ENCODE assay signal across 10 cellular contexts in genomic region chr11:17846852-17847453, GRCh38.
A peak's percentile ranks its signal among the peaks of the same experiment; 100 is the strongest.
DNase-seq lines count a peak whose midpoint lies in the region; ATAC-seq and TF ChIP-seq lines count a peak whose summit lies in the region.
"Had no signal": no experiment of that assay in that cellular context is flagged by ENCODE, and none has a peak within 500 bp of the region (broad histone marks: within the 10 kb centered on the region; RNA-seq: fewer than 3 reads in every experiment).

No MANE protein-coding gene starts in this region.

- TF ChIP-seq POLR2A in GM18505 (IDR thresholded peaks at IDR 0.05; ENCODE audit: borderline replicate concordance, extremely low read depth, insufficient read depth, insufficient read length), result no peak

- H3K27me3 Mint-ChIP-seq in GM23338 (ENCODE audit: insufficient read depth, low read depth, poor library complexity), result no peaks in the 10 kb centered on the region
- no peaks in the 10 kb centered on the region for H3K27me3 Mint-ChIP-seq in CD8-positive, alpha-beta T cell (ENCODE audit: low read depth)
- H3K27me3 Mint-ChIP-seq: activated CD4-positive, alpha-beta memory T cell treated with anti-CD3 and anti-CD28 coated beads for 36 hours; dendritic cell treated with granulocyte-macrophage colony-stimulating factor and Interleukin-4, amounts not matched to agents 40 ng/mL and 50 ng/mL, for 4 days had no signal

- H2AFZ ChIP-seq in GM23338, result no peak overlapping the region
- H2AFZ ChIP-seq in trophoblast cell (ENCODE audit: insufficient read depth, low read length, poor library complexity), result no peak overlapping the region

- H3K27me3 ChIP-seq in GM23338 (ENCODE audit: insufficient read depth), result no peaks in the 10 kb centered on the region
- H3K27me3 ChIP-seq in upper lobe of right lung, result no peaks in the 10 kb centered on the region
- no peaks in the 10 kb centered on the region for H3K27me3 ChIP-seq in CD8-positive, alpha-beta T cell (ENCODE audit: insufficient read depth, low read length)
- H3K27me3 ChIP-seq in trophoblast cell (ENCODE audit: insufficient read depth, low read length), result no peaks in the 10 kb centered on the region

- no peak overlapping the region for H3K9ac ChIP-seq in trophoblast cell (ENCODE audit: low read length)

- no peak overlapping the region for H3K4me3 ChIP-seq in GM23338
- no peak overlapping the region for H3K4me3 ChIP-seq in upper lobe of right lung
- no peak overlapping the region for H3K4me3 ChIP-seq in CD8-positive, alpha-beta T cell (ENCODE audit: low read depth, low read length)
- no peak overlapping the region for H3K4me3 ChIP-seq in trophoblast cell (ENCODE audit: low read depth, low read length)

- H4K91ac ChIP-seq in trophoblast cell (ENCODE audit: low read depth, low read length), result no peak overlapping the region

- H2BK5ac ChIP-seq in trophoblast cell (ENCODE audit: low read depth, low read length, poor library complexity), result no peak overlapping the region

- H3K9me3 ChIP-seq in upper lobe of right lung, result no peaks in the 10 kb centered on the region
- no peaks in the 10 kb centered on the region for H3K9me3 ChIP-seq in CD8-positive, alpha-beta T cell (ENCODE audit: low read length)
- H3K9me3 ChIP-seq in trophoblast cell (ENCODE audit: insufficient read depth, low read depth, low read length), result no peaks in the 10 kb centered on the region

- H3K27ac ChIP-seq in GM23338 (ENCODE audit: low read depth), result no peak overlapping the region
- no peak overlapping the region for H3K27ac ChIP-seq in upper lobe of right lung
- H3K27ac ChIP-seq in CD8-positive, alpha-beta T cell (ENCODE audit: low read depth, low read length), result no peak overlapping the region
- H3K27ac ChIP-seq in trophoblast cell (ENCODE audit: low read depth, low read length), result no peak overlapping the region

- H3K79me2 ChIP-seq in GM23338 (replicated peaks; ENCODE audit: insufficient read depth), result no peaks in the 10 kb centered on the region
- H3K79me2 ChIP-seq in trophoblast cell (ENCODE audit: control insufficient read depth, insufficient read depth, low read length, poor library complexity), result no peaks in the 10 kb centered on the region

- CTCF ChIA-PET in CD8-positive, alpha-beta T cell (lab: Charles Lee), result interaction anchor here (1.3 kb wide), 1 partner anchor 116 kb away, joined by 3 read pairs; no protein-coding TSS in a partner anchor

- no peak overlapping the region for H4K12ac ChIP-seq in trophoblast cell (ENCODE audit: low read depth, low read length)

- peak in 1 of 2 experiments; percentile 49; a peak in 2 of 4 replicates for TF ChIP-seq CTCF in GM23338 (conservative IDR thresholded peaks at IDR 0.05; ENCODE audit: low read depth in 2 of 2)
- TF ChIP-seq CTCF in upper lobe of right lung (IDR thresholded peaks at IDR 0.05), result no peak
- no peak for TF ChIP-seq CTCF in CD8-positive, alpha-beta T cell (IDR thresholded peaks at IDR 0.05)

- no peak overlapping the region for H2BK12ac ChIP-seq in trophoblast cell (ENCODE audit: low read length)

- no peaks in the 10 kb centered on the region for H3K79me1 ChIP-seq in trophoblast cell (ENCODE audit: low read length)

- no peak overlapping the region for H3K23ac ChIP-seq in trophoblast cell (ENCODE audit: low read length)

- H3K36me3 ChIP-seq in GM23338 (ENCODE audit: insufficient read depth) (no peaks in the 10 kb centered on the region), upper lobe of right lung (no peaks in the 10 kb centered on the region), trophoblast cell (ENCODE audit: control insufficient read depth in 1 of 2, insufficient read depth in 2 of 2, low read length in 2 of 2) (no peaks in the 10 kb centered on the region)
- peaks cover 8% of the 10 kb centered on the region for H3K36me3 ChIP-seq in CD8-positive, alpha-beta T cell (ENCODE audit: insufficient read depth, low read length)

- H2BK120ac ChIP-seq in trophoblast cell (ENCODE audit: insufficient read depth, low read length, poor library complexity), result no peak overlapping the region

- no peaks in the 10 kb centered on the region for H3K9me2 ChIP-seq in GM23338 (ENCODE audit: insufficient read depth)

- intact Hi-C loops in upper lobe of right lung (cut with DNase I), result no loop called here
- intact Hi-C loops in CD8-positive, alpha-beta T cell (cut with DNase I, micrococcal nuclease), result no loop called here

- no peak overlapping the region for H3K4me2 ChIP-seq in GM23338
- H3K4me2 ChIP-seq in trophoblast cell (ENCODE audit: low read length), result no peak overlapping the region

- H2AK5ac ChIP-seq in trophoblast cell (ENCODE audit: low read length), result no peak overlapping the region

- H3K4ac ChIP-seq in trophoblast cell (ENCODE audit: low read depth, low read length), result no peak overlapping the region

- ATAC-seq in GM23338 (peak; percentile 83), GM18505 (IDR thresholded peaks at IDR 0.05; ENCODE audit: unreplicated experiment) (no peak), upper lobe of right lung (no peak)
- ATAC-seq in CD8-positive, alpha-beta T cell, result no peak

- H3K4me1 Mint-ChIP-seq in GM23338, result peaks cover 2% of the 10 kb centered on the region; the same call in 2 of the 3 replicates
- no peaks in the 10 kb centered on the region for H3K4me1 Mint-ChIP-seq in CD8-positive, alpha-beta T cell (ENCODE audit: low read depth)

- no peak overlapping the region for H3K27ac Mint-ChIP-seq in GM23338
- no peak overlapping the region for H3K27ac Mint-ChIP-seq in CD8-positive, alpha-beta T cell
- H3K27ac Mint-ChIP-seq: activated CD4-positive, alpha-beta memory T cell treated with anti-CD3 and anti-CD28 coated beads for 36 hours; dendritic cell treated with granulocyte-macrophage colony-stimulating factor and Interleukin-4, amounts not matched to agents 40 ng/mL and 50 ng/mL, for 4 days had no signal

- H3F3A ChIP-seq in GM23338 (replicated peaks; ENCODE audit: low read depth), result no peaks in the 10 kb centered on the region

- no peaks in the 10 kb centered on the region for H3K9me3 Mint-ChIP-seq in GM23338
- no peaks in the 10 kb centered on the region for H3K9me3 Mint-ChIP-seq in CD8-positive, alpha-beta T cell
- H3K9me3 Mint-ChIP-seq: activated CD4-positive, alpha-beta memory T cell treated with anti-CD3 and anti-CD28 coated beads for 36 hours; dendritic cell treated with granulocyte-macrophage colony-stimulating factor and Interleukin-4, amounts not matched to agents 40 ng/mL and 50 ng/mL, for 4 days had no signal

- H3K4me3 Mint-ChIP-seq in GM23338, result no peak overlapping the region
- H3K4me3 Mint-ChIP-seq in CD8-positive, alpha-beta T cell, result no peak overlapping the region
- H3K4me3 Mint-ChIP-seq: activated CD4-positive, alpha-beta memory T cell treated with anti-CD3 and anti-CD28 coated beads for 36 hours; dendritic cell treated with granulocyte-macrophage colony-stimulating factor and Interleukin-4, amounts not matched to agents 40 ng/mL and 50 ng/mL, for 4 days had no signal

- no CpG with 5 or more reads among the region's 7 CpGs for WGBS in trophoblast cell (ENCODE audit: extremely low coverage, insufficient coverage, insufficient read length)

- H3K4me1 ChIP-seq in GM23338 (ENCODE audit: insufficient read depth) (no peaks in the 10 kb centered on the region; the same call in 1 of the 2 replicates), upper lobe of right lung (no peaks in the 10 kb centered on the region), trophoblast cell (ENCODE audit: control insufficient read depth in 1 of 2, insufficient read depth in 2 of 2, low read length in 2 of 2) (peaks cover 0 to 3% of the 10 kb centered on the region in 2 experiments)
- H3K4me1 ChIP-seq in CD8-positive, alpha-beta T cell (ENCODE audit: insufficient read depth, low read length), result no peaks in the 10 kb centered on the region

- H3K36me3 Mint-ChIP-seq in GM23338 (ENCODE audit: low read depth), result no peaks in the 10 kb centered on the region
- peaks cover 60% of the 10 kb centered on the region for H3K36me3 Mint-ChIP-seq in CD8-positive, alpha-beta T cell

- DNase-seq in GM23338 (ENCODE audit: low spot score) (peak; percentile 34), RKO (ENCODE audit: low spot score) (peak; percentile 7), fibroblast of peridontal ligament (ENCODE audit: extremely low read depth) (peak; percentile 25), putamen (ENCODE audit: low spot score) (peak; percentile 37), upper lobe of right lung (no peak), trophoblast cell (no peak)
- no peak for DNase-seq in CD8-positive, alpha-beta T cell
- DNase-seq: activated CD4-positive, alpha-beta memory T cell treated with anti-CD3 and anti-CD28 coated beads for 36 hours had no signal

- H3K14ac ChIP-seq in trophoblast cell (ENCODE audit: low read length), result no peak overlapping the region

- no peaks in the 10 kb centered on the region for H4K20me1 ChIP-seq in GM23338 (replicated peaks; ENCODE audit: insufficient read depth)

- H3K18ac ChIP-seq in trophoblast cell (ENCODE audit: low read length), result no peak overlapping the region

- POLR2A ChIA-PET in CD8-positive, alpha-beta T cell (lab: Charles Lee), result no interaction called here

- no peak overlapping the region for H4K8ac ChIP-seq in trophoblast cell (ENCODE audit: low read depth, low read length)

TF ChIP-seq in GM23338, 12 proteins besides CTCF, POLR2A, EP300 and RAD21 (continues in another document):
- no peak for TF ChIP-seq JUNB (IDR thresholded peaks at IDR 0.05; ENCODE audit: unreplicated experiment)

Comparison
In these comparisons a context has a peak if more than half of its experiments do, and no peak if none do; other contexts are left out.
1. DNase-seq: peak in GM23338 (single experiment), RKO (single experiment), fibroblast of peridontal ligament (single experiment) and putamen (single experiment); none in upper lobe of right lung (single experiment), CD8-positive, alpha-beta T cell (0 of 7) and trophoblast cell (0 of 2).